8 cellular contexts compared by ENCODE assay signal in the genomic region with DNA sequence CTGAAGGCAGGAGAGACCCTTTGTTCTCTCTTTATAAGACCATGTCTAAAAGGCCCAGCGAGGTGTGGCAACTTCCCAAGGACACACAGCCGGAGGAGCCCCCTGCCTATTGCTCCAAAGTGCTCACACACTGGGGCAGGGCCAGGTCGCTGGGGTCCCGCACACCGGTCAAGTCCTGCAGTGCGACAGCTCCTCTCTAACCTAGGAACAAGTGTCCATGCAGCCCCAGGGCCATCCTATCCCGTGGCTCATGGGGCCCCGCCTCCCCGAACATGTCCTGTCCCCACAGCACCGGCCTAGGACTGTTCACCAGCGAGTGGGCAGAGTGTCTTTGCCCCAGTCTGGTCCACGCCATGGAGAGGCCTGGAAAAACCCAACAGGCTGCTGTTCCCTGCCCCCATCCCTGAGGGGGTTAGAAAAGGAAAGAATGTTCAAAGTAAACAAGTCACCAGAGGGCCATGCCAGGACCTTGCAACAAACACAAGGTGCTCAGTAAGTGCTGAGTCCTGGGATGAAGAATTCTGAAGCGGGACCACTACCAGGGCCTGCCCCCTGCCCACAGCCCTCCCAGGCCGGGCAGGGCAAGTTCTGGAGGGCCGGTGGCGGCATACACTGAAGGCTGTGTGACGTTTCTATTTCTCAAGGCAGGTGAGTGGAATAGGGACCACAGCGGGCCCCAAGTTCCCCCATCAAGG. TPM values are rescaled to one million over a fixed set of nuclear protein-coding genes. Genes with fewer than 3 reads are reported as not detected.
A peak's percentile ranks its signal among the peaks of the same experiment; 100 is the strongest.
DNase-seq lines count a peak whose midpoint lies in the region; ATAC-seq and TF ChIP-seq lines count a peak whose summit lies in the region.

No MANE protein-coding gene starts in this region.

- no peak for ATAC-seq in HG02798 (IDR thresholded peaks at IDR 0.05; ENCODE audit: poor library complexity, unreplicated experiment)

- no CpG with 5 or more reads among the region's 18 CpGs for WGBS in mesendoderm (ENCODE audit: extremely low coverage, insufficient coverage, low lambda C conversion rate)

- DNase-seq in BE2C, result no peak
- no peak for DNase-seq in LNCaP clone FGC (ENCODE audit: low read depth)
- peak; percentile 83 for DNase-seq in coronary artery (ENCODE audit: low spot score)
- peak; percentile 72 for DNase-seq in mesendoderm
- peak; percentile 46 to 52 for DNase-seq in uterus
- DNase-seq in NCI-H446 treated with DMSO at 0.1 percent for 48 hours (lab: John Stamatoyannopoulos, UW), result no peak
- DNase-seq in NCI-H510A treated with DMSO at 0.1 percent for 48 hours (lab: John Stamatoyannopoulos, UW), result no peak

- intact Hi-C loops in uterus (cut with DNase I; ENCODE audit: low total_unique reads), result no loop called here

- H3K56ac ChIP-seq in mesendoderm (ENCODE audit: low read length), result peak overlapping the region; percentile 84

- no peak overlapping the region for H4K8ac ChIP-seq in mesendoderm (ENCODE audit: low read depth, low read length)

- no peaks in the 10 kb centered on the region for H3K36me3 ChIP-seq in BE2C
- H3K36me3 ChIP-seq in mesendoderm (ENCODE audit: control insufficient read depth, insufficient read depth, low read length), result no peaks in the 10 kb centered on the region
- no peaks in the 10 kb centered on the region for H3K36me3 ChIP-seq in uterus

- H3K4ac ChIP-seq in mesendoderm (ENCODE audit: low read depth, low read length), result no peak overlapping the region

- no peak for TF ChIP-seq POLR2A in uterus (IDR thresholded peaks at IDR 0.05)

- no peak overlapping the region for H4K5ac ChIP-seq in mesendoderm (ENCODE audit: low read length)

- H3K9me3 ChIP-seq in BE2C, result no peaks in the 10 kb centered on the region
- no peaks in the 10 kb centered on the region for H3K9me3 ChIP-seq in uterus

- peak overlapping the region; percentile 30 for H2AK5ac ChIP-seq in mesendoderm (ENCODE audit: low read length)

- H3K27ac ChIP-seq in coronary artery, result peak overlapping the region; percentile 93 to 99
- H3K27ac ChIP-seq in mesendoderm (ENCODE audit: low read depth, low read length), result no peak overlapping the region
- H3K27ac ChIP-seq in uterus, result peak overlapping the region; percentile 94 to 98

- H2BK15ac ChIP-seq in mesendoderm (replicated peaks; ENCODE audit: low read depth), result no peak overlapping the region

- no peaks in the 10 kb centered on the region for H3K79me1 ChIP-seq in mesendoderm (ENCODE audit: low read length)

- no peak for TF ChIP-seq CTCF in BE2C (IDR thresholded peaks at IDR 0.05; ENCODE audit: low read depth, low read length)
- TF ChIP-seq CTCF in LNCaP clone FGC (IDR thresholded peaks at IDR 0.05; ENCODE audit: control insufficient read depth, extremely low read depth, insufficient read depth), result no peak
- TF ChIP-seq CTCF in coronary artery (IDR thresholded peaks at IDR 0.05), result no peak
- no peak for TF ChIP-seq CTCF in uterus (IDR thresholded peaks at IDR 0.05)

- no peak overlapping the region for H2BK5ac ChIP-seq in mesendoderm (ENCODE audit: low read length)

- H3K23ac ChIP-seq in mesendoderm (ENCODE audit: low read length), result peak overlapping the region; percentile 66

- H2BK120ac ChIP-seq in mesendoderm (ENCODE audit: low read depth, low read length), result no peak overlapping the region

- peaks cover 6% of the 10 kb centered on the region; the same call in 1 of the 2 replicates for H3K4me1 ChIP-seq in BE2C
- H3K4me1 ChIP-seq in mesendoderm (ENCODE audit: control insufficient read depth, low read depth, low read length), result no peaks in the 10 kb centered on the region
- peaks cover 3 to 20% of the 10 kb centered on the region in 2 donors for H3K4me1 ChIP-seq in uterus

- H3K4me3 ChIP-seq in BE2C (ENCODE audit: low read depth, low read length), result peak overlapping the region; percentile 84
- peak overlapping the region; percentile 74 for H3K4me3 ChIP-seq in LNCaP clone FGC (ENCODE audit: low read depth, low read length)
- peak overlapping the region; percentile 83 for H3K4me3 ChIP-seq in coronary artery
- peak overlapping the region; percentile 44 for H3K4me3 ChIP-seq in mesendoderm (ENCODE audit: low read length)
- peak overlapping the region; percentile 66 to 75 for H3K4me3 ChIP-seq in uterus

- peak overlapping the region; percentile 59 for H3K4me2 ChIP-seq in mesendoderm (ENCODE audit: low read length)

- H3K9ac ChIP-seq in mesendoderm (ENCODE audit: low read length), result peak overlapping the region; percentile 77

- H3K18ac ChIP-seq in mesendoderm (ENCODE audit: low read length), result no peak overlapping the region

- no peaks in the 10 kb centered on the region for H3K27me3 ChIP-seq in BE2C
- no peaks in the 10 kb centered on the region for H3K27me3 ChIP-seq in mesendoderm (ENCODE audit: insufficient read depth, low read length, poor library complexity)
- no peaks in the 10 kb centered on the region for H3K27me3 ChIP-seq in uterus

- H3K79me2 ChIP-seq in mesendoderm (ENCODE audit: control insufficient read depth, insufficient read depth, low read length), result no peaks in the 10 kb centered on the region

RNA-seq across cellular contexts. Expression of gene NINJ1, which starts 1.0 kb away (rescaled TPM):
- polyA plus RNA-seq in BE2C (2012; ENCODE audit: insufficient read depth, insufficient read length, low read depth), result 104 TPM
- 16.0 TPM for polyA plus RNA-seq in mesendoderm (2013, experiment 1 of 2)
- polyA plus RNA-seq in mesendoderm (2013, experiment 2 of 2), result 17.4 TPM
- 10 to 100 TPM; 20.6 to 87.4 (median 44.2) TPM for total RNA-seq in uterus

RNA-seq across cellular contexts. Expression of gene CARD19, which starts 37.1 kb away (rescaled TPM):
- 90.7 TPM for polyA plus RNA-seq in BE2C (2012; ENCODE audit: insufficient read depth, insufficient read length, low read depth)
- 14.8 TPM for polyA plus RNA-seq in mesendoderm (2013, experiment 1 of 2)
- 15.9 TPM for polyA plus RNA-seq in mesendoderm (2013, experiment 2 of 2)
- total RNA-seq in uterus, result 10 to 100 TPM; 23.7 to 71.4 (median 40.9) TPM

RNA-seq across cellular contexts. Expression of gene WNK2, which starts 50.8 kb away (rescaled TPM):
- 7.2 TPM for polyA plus RNA-seq in BE2C (2012; ENCODE audit: insufficient read depth, insufficient read length, low read depth)
- polyA plus RNA-seq in mesendoderm (2013, experiment 1 of 2), result 21.9 TPM
- polyA plus RNA-seq in mesendoderm (2013, experiment 2 of 2), result 21.3 TPM
- total RNA-seq in uterus, result 10 to 100 TPM in 3 of 4 donors, 1 to 10 TPM in 1; 6.2 to 31.9 (median 18.9) TPM

Comparison
In these comparisons a context has a peak if more than half of its experiments do, and no peak if none do; other contexts are left out.
1. DNase-seq: peak in coronary artery (single experiment), mesendoderm (single experiment) and uterus (2 of 2); none in BE2C (single experiment), LNCaP clone FGC (single experiment), NCI-H446 treated with DMSO at 0.1 percent for 48 hours (single experiment) and NCI-H510A treated with DMSO at 0.1 percent for 48 hours (single experiment).
2. Peak in every context shown above with its lines, with median percentiles within 50 percentile points of each other: H3K4me3 ChIP-seq.